ENCODE assay signal across 23 cellular contexts in genomic region chr17:16108386-16108785, GRCh38.
"Had no signal": no experiment of that assay in that cellular context is flagged by ENCODE, and none has a peak within 500 bp of the region (broad histone marks: within the 10 kb centered on the region; RNA-seq: fewer than 3 reads in every experiment).

No MANE protein-coding gene starts in this region.

- H3K4me1 ChIP-seq: Peyer's patch, SJSA1 had no signal

- H2AFZ ChIP-seq: PC-9 had no signal

- H3K27me3 ChIP-seq: Peyer's patch, SJSA1 had no signal

- H3K4me2 ChIP-seq: PC-9 had no signal

- H3K4me3 ChIP-seq: PC-9, Peyer's patch, SJSA1, SK-N-MC had no signal

- H3K9me3 ChIP-seq: Peyer's patch, SJSA1 had no signal

- DNase-seq: IMR-90, Karpas-422, KG1, MM.1S, NCI-H1092 treated with DMSO at 0.1 percent for 48 hours, NCI-H1436, NCI-H187, NCI-H2029, NCI-H2081 treated with DMSO at 0.1 percent for 48 hours, NCI-H2171, NCI-H226, NCI-H446, NCI-H510A, NCI-H524 treated with DMSO at 0.1 percent for 48 hours, NCI-H69, NCI-H774, PC-9, Peyer's patch, Right ventricle myocardium superior, RPMI8226, SIG-M5 had no signal

- H3K27ac ChIP-seq: PC-9, Peyer's patch, SJSA1, SK-N-MC had no signal
